ENCODE assay signal across 8 cellular contexts in genomic region chr9:128073260-128073886, GRCh38. TPM values are rescaled to one million over a fixed set of nuclear protein-coding genes. Genes with fewer than 3 reads are reported as not detected.
DNase-seq lines count a peak whose midpoint lies in the region; ATAC-seq, FAIRE-seq and TF ChIP-seq lines count a peak whose summit lies in the region.
"Had no signal": no experiment of that assay in that cellular context is flagged by ENCODE, and none has a peak within 500 bp of the region (broad histone marks: within the 10 kb centered on the region; RNA-seq: fewer than 3 reads in every experiment).

No MANE protein-coding gene starts in this region.

- CTCF ChIA-PET in activated CD4-positive, alpha-beta memory T cell treated with anti-CD3 and anti-CD28 coated beads for 36 hours (lab: Charles Lee), result interaction anchor here (0.6 to 3.7 kb wide), 6 partner anchors 11 to 593 kb away, joined by 3 to 15 read pairs (median 8); no protein-coding TSS in a partner anchor

- no peaks in the 10 kb centered on the region for H3K9me3 ChIP-seq in stomach
- H3K9me3 ChIP-seq: mucosa of descending colon had no signal

- POLR2A ChIA-PET in activated CD4-positive, alpha-beta memory T cell treated with anti-CD3 and anti-CD28 coated beads for 36 hours (lab: Charles Lee), result interaction anchor here (0.7 to 1.2 kb wide), 3 partner anchors 15 to 47 kb away, joined by 3 to 5 read pairs (median 3); no protein-coding TSS in a partner anchor

- intact Hi-C loops in activated CD4-positive, alpha-beta memory T cell treated with anti-CD3 and anti-CD28 coated beads for 36 hours (cut with micrococcal nuclease), result no loop called here
- intact Hi-C loops in stomach (cut with DNase I; ENCODE audit: low total_unique reads), result no loop called here

- no peak for ATAC-seq in HG02970 (IDR thresholded peaks at IDR 0.05; ENCODE audit: low FRiP score, unreplicated experiment)

- DNase-seq in activated CD4-positive, alpha-beta memory T cell treated with anti-CD3 and anti-CD28 coated beads for 36 hours, result no peak
- no peak for DNase-seq in immature natural killer cell
- DNase-seq in stomach, result no peak
- DNase-seq in NCI-H1417 treated with DMSO at 0.1 percent for 48 hours (lab: John Stamatoyannopoulos, UW), result no peak
- DNase-seq in HTR-8/SVneo (ENCODE audit: insufficient read length, low spot score), result no peak
- DNase-seq: mucosa of descending colon had no signal

- H3K27me3 Mint-ChIP-seq in IgD-negative memory B cell (no peaks in the 10 kb centered on the region), immature natural killer cell (ENCODE audit: low read depth in 3 of 3) (peaks cover 0 to under 1% (median 0%) of the 10 kb centered on the region in 3 donors)
- H3K27me3 Mint-ChIP-seq in activated CD4-positive, alpha-beta memory T cell treated with anti-CD3 and anti-CD28 coated beads for 36 hours, result no peaks in the 10 kb centered on the region

- H3K4me1 ChIP-seq in stomach, result peaks cover 28 to 77% (median 65%) of the 10 kb centered on the region in 4 donors

- H3K27ac Mint-ChIP-seq in IgD-negative memory B cell (peak overlapping the region in 2 of 3 donors; percentile 92 to 96), immature natural killer cell (peak overlapping the region; percentile 64 to 96 (median 92))
- peak overlapping the region; percentile 94 for H3K27ac Mint-ChIP-seq in activated CD4-positive, alpha-beta memory T cell treated with anti-CD3 and anti-CD28 coated beads for 36 hours

- H3K4me3 Mint-ChIP-seq in IgD-negative memory B cell, result peak overlapping the region in 3 of 4 donors; percentile 56 to 91 (median 66)
- no peak overlapping the region for H3K4me3 Mint-ChIP-seq in activated CD4-positive, alpha-beta memory T cell treated with anti-CD3 and anti-CD28 coated beads for 36 hours
- peak overlapping the region; percentile 21 to 89 (median 48) for H3K4me3 Mint-ChIP-seq in immature natural killer cell

- H3K4me1 Mint-ChIP-seq in IgD-negative memory B cell (peaks cover 30 to 50% (median 33%) of the 10 kb centered on the region in 3 donors), immature natural killer cell (peaks cover 61% of the 10 kb centered on the region in 2 donors)
- peaks cover 46% of the 10 kb centered on the region for H3K4me1 Mint-ChIP-seq in activated CD4-positive, alpha-beta memory T cell treated with anti-CD3 and anti-CD28 coated beads for 36 hours (ENCODE audit: low read depth)

- no peak for TF ChIP-seq CTCF in stomach (IDR thresholded peaks at IDR 0.05)

- 69 to 77% (median 72%) methylated on average over 7 of the region's 7 CpGs for WGBS in stomach, 5 donors

- no peaks in the 10 kb centered on the region for H3K36me3 ChIP-seq in stomach

- no peaks in the 10 kb centered on the region for H3K27me3 ChIP-seq in stomach

- peak overlapping the region; percentile 31 to 95 (median 84) for H3K27ac ChIP-seq in stomach

- no peak for TF ChIP-seq POLR2A in stomach (IDR thresholded peaks at IDR 0.05)

- no peak for TF ChIP-seq EP300 in stomach (IDR thresholded peaks at IDR 0.05)

- no peak for FAIRE-seq in HTR-8/SVneo (lab: Jason Lieb, UNC)

- H3K36me3 Mint-ChIP-seq in IgD-negative memory B cell (no peaks in the 10 kb centered on the region), immature natural killer cell (peaks cover 0 to 3% (median 0%) of the 10 kb centered on the region in 3 donors)
- H3K36me3 Mint-ChIP-seq in activated CD4-positive, alpha-beta memory T cell treated with anti-CD3 and anti-CD28 coated beads for 36 hours, result peaks cover 16% of the 10 kb centered on the region

- no peaks in the 10 kb centered on the region for H3K9me3 Mint-ChIP-seq in IgD-negative memory B cell
- no peaks in the 10 kb centered on the region for H3K9me3 Mint-ChIP-seq in activated CD4-positive, alpha-beta memory T cell treated with anti-CD3 and anti-CD28 coated beads for 36 hours
- no peaks in the 10 kb centered on the region for H3K9me3 Mint-ChIP-seq in immature natural killer cell

- H3K4me3 ChIP-seq in stomach, result no peak overlapping the region
- H3K4me3 ChIP-seq: mucosa of descending colon had no signal

RNA-seq across cellular contexts. Expression of gene SLC25A25, which starts 5.3 kb away (rescaled TPM):
- 7.4 TPM for polyA plus RNA-seq in IgD-negative memory B cell
- total RNA-seq in activated CD4-positive, alpha-beta memory T cell treated with anti-CD3 and anti-CD28 coated beads for 36 hours, result 10 to 100 TPM; 17.1 to 17.3 TPM
- polyA plus RNA-seq in immature natural killer cell, result 1 to 10 TPM; 2.8 to 8.8 (median 4.9) TPM
- 10 to 100 TPM; 12.3 to 37.1 (median 32.6) TPM for total RNA-seq in stomach
- 1 to 10 TPM; 7.9 to 9.2 (median 8.1) TPM for polyA plus RNA-seq in stomach

RNA-seq across cellular contexts. Expression of gene NAIF1, which starts 6.3 kb away (rescaled TPM):
- 12.7 TPM for polyA plus RNA-seq in IgD-negative memory B cell
- 10 to 100 TPM; 10.2 to 14.5 TPM for total RNA-seq in activated CD4-positive, alpha-beta memory T cell treated with anti-CD3 and anti-CD28 coated beads for 36 hours
- 10 to 100 TPM in 2 of 3 donors, 1 to 10 TPM in 1; 5.1 to 17.2 (median 10.5) TPM for polyA plus RNA-seq in immature natural killer cell
- 10 to 100 TPM in 2 of 5 donors, 1 to 10 TPM in 3; 1.8 to 40.3 (median 6.7) TPM for total RNA-seq in stomach
- polyA plus RNA-seq in stomach, result 10 to 100 TPM in 1 of 3 donors, 1 to 10 TPM in 2; 7.0 to 10.3 (median 8.7) TPM

RNA-seq across cellular contexts. Expression of gene PTGES2, which starts 54.2 kb away (rescaled TPM):
- polyA plus RNA-seq in IgD-negative memory B cell, result 57.4 TPM
- 10 to 100 TPM; 43.4 to 43.6 TPM for total RNA-seq in activated CD4-positive, alpha-beta memory T cell treated with anti-CD3 and anti-CD28 coated beads for 36 hours
- 10 to 100 TPM; 31.4 to 60.9 (median 56.6) TPM for polyA plus RNA-seq in immature natural killer cell
- 100 to 1,000 TPM in 3 of 5 donors, 10 to 100 TPM in 2; 47.2 to 570 (median 125) TPM for total RNA-seq in stomach
- polyA plus RNA-seq in stomach, result 10 to 100 TPM; 50.1 to 69.9 (median 58.3) TPM
